ENCODE assay signal across 30 cellular contexts in the genomic region with DNA sequence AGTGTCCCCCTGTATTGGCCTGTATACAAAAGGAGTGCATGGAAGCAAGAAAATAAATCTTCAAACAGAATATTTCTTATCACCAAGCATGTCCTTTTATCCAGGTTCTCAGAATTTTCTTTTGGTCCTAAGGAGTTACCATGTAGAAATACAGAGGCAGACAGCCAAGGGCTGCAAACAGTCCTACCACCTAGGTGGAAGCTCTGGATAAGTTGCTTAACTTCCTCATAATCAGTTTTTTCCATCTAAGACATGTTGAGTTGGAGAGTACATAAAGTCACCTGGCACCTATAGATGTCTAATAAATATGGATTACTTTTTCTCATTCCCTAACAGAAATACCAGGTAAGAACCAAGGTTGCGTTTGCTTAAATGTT. TPM values are rescaled to one million over a fixed set of nuclear protein-coding genes. Genes with fewer than 3 reads are reported as not detected.
DNase-seq lines count a peak whose midpoint lies in the region; ATAC-seq, FAIRE-seq and TF ChIP-seq lines count a peak whose summit lies in the region.
"Had no signal": no experiment of that assay in that cellular context is flagged by ENCODE, and none has a peak within 500 bp of the region (broad histone marks: within the 10 kb centered on the region; RNA-seq: fewer than 3 reads in every experiment).

No MANE protein-coding gene starts in this region.

- intact Hi-C loops in ascending aorta (cut with DNase I) (no loop called here), left lung (cut with DNase I) (no loop called here), thyroid gland (cut with DNase I) (no loop called here)

- no peaks in the 10 kb centered on the region for H3K4me1 Mint-ChIP-seq in effector memory CD8-positive, alpha-beta T cell (ENCODE audit: low read depth in 2 of 2)
- H3K4me1 Mint-ChIP-seq in stimulated activated effector memory CD8-positive, alpha-beta T cell treated with anti-CD3 and anti-CD28 coated beads, Interleukin-12 subunit alpha, Interleukin-12 subunit beta, amount 100 ng/mL, for 72 hours = no peaks in the 10 kb centered on the region
- H3K4me1 Mint-ChIP-seq: T-helper 17 cell had no signal

- H3K36me3 ChIP-seq in ascending aorta (no peaks in the 10 kb centered on the region), left lung (no peaks in the 10 kb centered on the region), thyroid gland (no peaks in the 10 kb centered on the region)
- H3K36me3 ChIP-seq: colonic mucosa, heart right ventricle had no signal

- H3K4me3 ChIP-seq in ascending aorta (peak overlapping the region in 1 of 2 donors; percentile 12), left lung (no peak overlapping the region), thyroid gland (replicated peaks in 1 of 3) (no peak overlapping the region)
- H3K4me3 ChIP-seq: colonic mucosa, GM12878, heart right ventricle, lung, mucosa of descending colon, testis had no signal

- peaks cover 0 to 4% of the 10 kb centered on the region in 2 donors for H3K9me3 Mint-ChIP-seq in effector memory CD8-positive, alpha-beta T cell
- no peaks in the 10 kb centered on the region for H3K9me3 Mint-ChIP-seq in stimulated activated effector memory CD8-positive, alpha-beta T cell treated with anti-CD3 and anti-CD28 coated beads, Interleukin-12 subunit alpha, Interleukin-12 subunit beta, amount 100 ng/mL, for 72 hours
- H3K9me3 Mint-ChIP-seq: activated T-cell treated with anti-CD3 and anti-CD28 coated beads, Interleukin-2, amount 50 U/mL, for 24 hours; natural killer cell treated with Interleukin-12 subunit alpha and Interleukin-12 subunit beta and Interleukin-15 and Interleukin-18, amount 100 ng/mL, for 72 hours had no signal

- FAIRE-seq in HTR-8/SVneo (lab: Jason Lieb, UNC) = peak; percentile 20
- FAIRE-seq: frontal cortex, GM12878, small intestine, TTC549 had no signal

- peaks cover 0 to 7% of the 10 kb centered on the region in 2 donors for H3K27me3 Mint-ChIP-seq in effector memory CD8-positive, alpha-beta T cell
- H3K27me3 Mint-ChIP-seq: T-helper 17 cell had no signal

- ATAC-seq in left lung = peak; percentile 56
- no peak for ATAC-seq in HG03159 (IDR thresholded peaks at IDR 0.05; ENCODE audit: unreplicated experiment)
- no peak for ATAC-seq in effector memory CD8-positive, alpha-beta T cell (replicated peaks)
- no peak for ATAC-seq in stimulated activated effector memory CD8-positive, alpha-beta T cell treated with anti-CD3 and anti-CD28 coated beads, Interleukin-12 subunit alpha, Interleukin-12 subunit beta, amount 100 ng/mL, for 72 hours
- ATAC-seq: GM12878; heart right ventricle; mucosa of descending colon; natural killer cell treated with Interleukin-12 subunit alpha and Interleukin-12 subunit beta and Interleukin-15 and Interleukin-18, amount 100 ng/mL, for 72 hours; stimulated activated naive CD8-positive, alpha-beta T cell treated with anti-CD3 and anti-CD28 coated beads, Interleukin-15, Interleukin-2, amounts not matched to agents 100 U/mL and 50 U/mL, for 24 hours; T-helper 17 cell had no signal

- H3K27ac Mint-ChIP-seq in effector memory CD8-positive, alpha-beta T cell = no peak overlapping the region
- no peak overlapping the region for H3K27ac Mint-ChIP-seq in stimulated activated effector memory CD8-positive, alpha-beta T cell treated with anti-CD3 and anti-CD28 coated beads, Interleukin-12 subunit alpha, Interleukin-12 subunit beta, amount 100 ng/mL, for 72 hours
- H3K27ac Mint-ChIP-seq: activated naive CD8-positive, alpha-beta T cell; activated T-cell treated with anti-CD3 and anti-CD28 coated beads, Interleukin-2, amount 50 U/mL, for 24 hours; natural killer cell treated with Interleukin-12 subunit alpha and Interleukin-12 subunit beta and Interleukin-15 and Interleukin-18, amount 100 ng/mL, for 72 hours; T-helper 17 cell had no signal

- H3K27me3 ChIP-seq in ascending aorta (no peaks in the 10 kb centered on the region), left lung (no peaks in the 10 kb centered on the region), thyroid gland (no peaks in the 10 kb centered on the region)
- H3K27me3 ChIP-seq: colonic mucosa, heart right ventricle, testis had no signal

- no peak overlapping the region for H3K4me3 Mint-ChIP-seq in effector memory CD8-positive, alpha-beta T cell
- H3K4me3 Mint-ChIP-seq in stimulated activated effector memory CD8-positive, alpha-beta T cell treated with anti-CD3 and anti-CD28 coated beads, Interleukin-12 subunit alpha, Interleukin-12 subunit beta, amount 100 ng/mL, for 72 hours = no peak overlapping the region
- H3K4me3 Mint-ChIP-seq: activated naive CD8-positive, alpha-beta T cell; activated T-cell treated with anti-CD3 and anti-CD28 coated beads, Interleukin-2, amount 50 U/mL, for 24 hours; natural killer cell treated with Interleukin-12 subunit alpha and Interleukin-12 subunit beta and Interleukin-15 and Interleukin-18, amount 100 ng/mL, for 72 hours; T-helper 17 cell had no signal

- no peak for TF ChIP-seq CTCF in ascending aorta (IDR thresholded peaks at IDR 0.05)
- no peak for TF ChIP-seq CTCF in left lung (IDR thresholded peaks at IDR 0.05)
- TF ChIP-seq CTCF in thyroid gland (IDR thresholded peaks at IDR 0.05) = no peak

- 43 to 64% methylated on average over 1 of the region's 1 CpG for WGBS in thyroid gland, 2 donors

- DNase-seq in HTR-8/SVneo (ENCODE audit: insufficient read length, low spot score) (no peak), ascending aorta (ENCODE audit: low spot score in 2 of 2) (no peak), left lung (no peak), thyroid gland (peak; percentile 30 to 44)
- no peak for DNase-seq in effector memory CD8-positive, alpha-beta T cell
- DNase-seq in stimulated activated effector memory CD8-positive, alpha-beta T cell treated with anti-CD3 and anti-CD28 coated beads, Interleukin-12 subunit alpha, Interleukin-12 subunit beta, amount 100 ng/mL, for 72 hours (ENCODE audit: low spot score in 2 of 2) = no peak
- DNase-seq: activated effector memory CD4-positive, alpha-beta T cell treated with anti-CD3 and anti-CD28 coated beads, Interleukin-2, amount 50 U/mL, for 16 hours; activated T-cell treated with anti-CD3 and anti-CD28 coated beads, Interleukin-2, amount 50 U/mL, for 24 hours; C1 segment of cervical spinal cord; colonic mucosa; COR-L47; effector CD8-positive, alpha-beta T cell; HCEC 1CT; heart right ventricle; mucosa of descending colon; NCI-H1092; NCI-H1694 treated with DMSO at 0.1 percent for 48 hours; NCI-H446 treated with DMSO at 0.1 percent for 48 hours; small intestine; stimulated activated naive CD8-positive, alpha-beta T cell treated with anti-CD3 and anti-CD28 coated beads, Interleukin-15, Interleukin-2, amounts not matched to agents 100 U/mL and 50 U/mL, for 24 hours; T-helper 17 cell; testis had no signal

- H3K27ac ChIP-seq in ascending aorta (peak overlapping the region; percentile 67 to 72), left lung (peak overlapping the region in 1 of 2 donors; percentile 43), thyroid gland (peak overlapping the region; percentile 76 to 84 (median 83))
- H3K27ac ChIP-seq: colonic mucosa, heart right ventricle, testis had no signal

- H3K9me3 ChIP-seq in ascending aorta = no peaks in the 10 kb centered on the region
- H3K9me3 ChIP-seq in left lung = no peaks in the 10 kb centered on the region
- no peaks in the 10 kb centered on the region for H3K9me3 ChIP-seq in thyroid gland
- H3K9me3 ChIP-seq: colonic mucosa, heart right ventricle, mucosa of descending colon, testis had no signal

- TF ChIP-seq POLR2A in thyroid gland (IDR thresholded peaks at IDR 0.05) = no peak

- H3K4me1 ChIP-seq in ascending aorta = peaks cover 0 to 28% of the 10 kb centered on the region in 2 donors
- H3K4me1 ChIP-seq in left lung = no peaks in the 10 kb centered on the region
- H3K4me1 ChIP-seq in thyroid gland = peaks cover 31 to 35% of the 10 kb centered on the region in 2 donors
- H3K4me1 ChIP-seq: colonic mucosa, heart right ventricle had no signal

- H3K36me3 Mint-ChIP-seq in effector memory CD8-positive, alpha-beta T cell (ENCODE audit: insufficient read depth) = no peaks in the 10 kb centered on the region
- no peaks in the 10 kb centered on the region for H3K36me3 Mint-ChIP-seq in stimulated activated effector memory CD8-positive, alpha-beta T cell treated with anti-CD3 and anti-CD28 coated beads, Interleukin-12 subunit alpha, Interleukin-12 subunit beta, amount 100 ng/mL, for 72 hours
- H3K36me3 Mint-ChIP-seq: activated naive CD8-positive, alpha-beta T cell; natural killer cell treated with Interleukin-12 subunit alpha and Interleukin-12 subunit beta and Interleukin-15 and Interleukin-18, amount 100 ng/mL, for 72 hours had no signal

RNA-seq across cellular contexts. Expression of gene BLID, which starts 57.0 kb away (rescaled TPM):
- total RNA-seq in ascending aorta = not detected
- under 1 TPM; 0.55 to 0.79 TPM for total RNA-seq in left lung
- 10 to 100 TPM in 1 of 4 donors, 1 to 10 TPM in 3; 4.8 to 11.5 (median 7.4) TPM for total RNA-seq in thyroid gland
- total RNA-seq: colonic mucosa; GM12878; kidney epithelial cell; natural killer cell treated with Interleukin-12 subunit alpha and Interleukin-12 subunit beta and Interleukin-15 and Interleukin-18, amount 100 ng/mL, for 72 hours; T-helper 17 cell had no signal

Comparison
In these comparisons a context has a peak if more than half of its experiments do, and no peak if none do; other contexts are left out.
1. DNase-seq: peak in thyroid gland (2 of 2); none in HTR-8/SVneo (single experiment), ascending aorta (0 of 2), left lung (0 of 2), effector memory CD8-positive, alpha-beta T cell (0 of 3) and stimulated activated effector memory CD8-positive, alpha-beta T cell treated with anti-CD3 and anti-CD28 coated beads, Interleukin-12 subunit alpha, Interleukin-12 subunit beta, amount 100 ng/mL, for 72 hours (0 of 2).